8 cellular contexts compared by ENCODE assay signal in the genomic region with DNA sequence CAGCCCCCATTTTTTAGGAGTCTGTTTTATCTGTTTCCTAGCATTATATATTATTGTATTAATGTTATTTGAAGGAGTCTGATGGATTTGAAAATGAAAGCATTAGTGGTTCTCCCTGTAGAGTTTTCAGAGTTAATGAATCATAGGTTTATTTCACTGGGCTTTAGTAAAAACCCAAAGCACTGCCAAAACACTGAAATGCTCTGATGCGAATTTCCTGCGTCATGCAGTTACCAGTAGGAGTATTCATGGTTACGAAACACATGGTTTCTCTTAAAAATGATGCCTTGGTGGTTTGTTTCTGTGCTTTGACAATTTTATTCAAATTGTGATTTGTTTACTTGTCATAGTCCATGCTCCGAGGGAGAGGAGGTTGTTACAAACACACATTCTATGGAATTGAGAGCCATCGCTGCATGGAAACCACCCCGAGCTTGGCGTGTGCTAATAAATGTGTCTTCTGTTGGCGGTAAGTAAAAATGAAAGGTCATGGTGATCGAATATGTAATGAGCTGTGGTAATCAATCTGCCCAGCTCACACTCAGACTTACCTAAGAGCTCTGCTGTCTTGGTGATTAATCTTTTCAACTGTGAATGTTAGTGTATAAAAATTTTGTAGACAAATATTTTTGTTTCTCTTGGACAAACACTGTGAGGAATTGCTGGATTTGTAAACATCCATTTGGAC.
DNase-seq lines count a peak whose midpoint lies in the region; ATAC-seq, FAIRE-seq and TF ChIP-seq lines count a peak whose summit lies in the region.
"Not testable (repeated sequence)": the region's sequence is repeated elsewhere in the genome, so short reads cannot be mapped to it uniquely, and the experiment has no call there.

No MANE protein-coding gene starts in this region.

- H3K27ac ChIP-seq in GM23248 (peak overlapping the region; percentile 70), ascending aorta (peak overlapping the region in 1 of 2 donors; percentile 18), esophagus squamous epithelium (peak overlapping the region in 3 of 4 donors; percentile 31 to 77 (median 74)), pancreas (peak overlapping the region in 3 of 4 donors; percentile 56 to 63 (median 59))

- not testable (repeated sequence) for TF ChIP-seq CTCF in ascending aorta (IDR thresholded peaks at IDR 0.05); esophagus squamous epithelium (IDR thresholded peaks at IDR 0.05); pancreas (IDR thresholded peaks at IDR 0.05)

- H3K79me2 ChIP-seq in GM23248 (ENCODE audit: insufficient read depth) = not testable (repeated sequence)

- 82 to 84% methylated on average over 9 of the region's 9 CpGs for WGBS in GM23248 (ENCODE audit: low coverage in 1 of 2, low lambda C conversion rate in 2 of 2, missing lambda C conversion rate in 2 of 2), 2 experiments
- 65 to 73% methylated on average over 8 to 9 of the region's 9 CpGs for WGBS in esophagus squamous epithelium, 2 donors
- WGBS in pancreas, 2 donors = 60% methylated on average over 9 of the region's 9 CpGs

- H3K4me3 ChIP-seq in GM23248 = peak overlapping the region; percentile 32; the same call in 1 of the 2 replicates
- H3K4me3 ChIP-seq in ascending aorta = peak overlapping the region; percentile 24 to 43
- peak overlapping the region in 2 of 4 donors; percentile 27 to 52 for H3K4me3 ChIP-seq in esophagus squamous epithelium
- H3K4me3 ChIP-seq in pancreas = peak overlapping the region in 2 of 4 donors; percentile 11 to 29

- not testable (repeated sequence) for H4K20me1 ChIP-seq in GM23248 (ENCODE audit: insufficient read depth)

- in situ Hi-C loops in GM23248 (cut with MboI) = not testable (repeated sequence)

- FAIRE-seq in pancreas (lab: Jason Lieb, UNC) = not testable (repeated sequence)

- H3K4me2 ChIP-seq in GM23248 (ENCODE audit: unreplicated experiment) = peak overlapping the region; percentile 49

- H3K9me3 ChIP-seq in GM23248 (ENCODE audit: low read depth); ascending aorta; esophagus squamous epithelium; pancreas: not testable (repeated sequence)

- intact Hi-C loops in ascending aorta (cut with DNase I); esophagus squamous epithelium (cut with DNase I); pancreas (cut with DNase I): not testable (repeated sequence)

- not testable (repeated sequence) for H3K9me2 ChIP-seq in GM23248 (ENCODE audit: insufficient read depth)

- peaks cover 16% of the 10 kb centered on the region for H3K4me1 ChIP-seq in GM23248 (ENCODE audit: insufficient read depth)
- not testable (repeated sequence) for H3K4me1 ChIP-seq in ascending aorta, esophagus squamous epithelium, pancreas

- peak; percentile 21 to 88 (median 76) for ATAC-seq in pancreas

- not testable (repeated sequence) for H3K27me3 ChIP-seq in GM23248 (replicated peaks; ENCODE audit: insufficient read depth); ascending aorta; esophagus squamous epithelium; pancreas

- H2AFZ ChIP-seq in GM23248 = not testable (repeated sequence)

- peaks cover 25% of the 10 kb centered on the region; the same call in 1 of the 2 replicates for H3F3A ChIP-seq in GM23248 (ENCODE audit: insufficient read depth)

- DNase-seq in A172 (ENCODE audit: low spot score) (peak; percentile 80), EL (peak; percentile 40), GM23248 (peak; percentile 76), NCI-H226 (peak; percentile 87), kidney glomerular epithelial cell (lab: John Stamatoyannopoulos, UW) (peak; percentile 71)
- DNase-seq in ascending aorta (ENCODE audit: low spot score in 2 of 2); esophagus squamous epithelium (lab: John Stamatoyannopoulos, UW); pancreas: not testable (repeated sequence)

- H3K36me3 ChIP-seq in GM23248 (ENCODE audit: low read depth) = peaks cover 11% of the 10 kb centered on the region; the same call in 1 of the 2 replicates
- H3K36me3 ChIP-seq in ascending aorta = peaks cover 11 to 30% of the 10 kb centered on the region in 2 donors
- H3K36me3 ChIP-seq in esophagus squamous epithelium = peaks cover 0 to 56% (median 0%) of the 10 kb centered on the region in 3 donors
- not testable (repeated sequence) for H3K36me3 ChIP-seq in pancreas

- TF ChIP-seq POLR2A in esophagus squamous epithelium (IDR thresholded peaks at IDR 0.05) = not testable (repeated sequence)

- H3K9ac ChIP-seq in GM23248 = peak overlapping the region; percentile 36; the same call in 1 of the 2 replicates
